1 cellular context compared by ENCODE assay signal in genomic region chr10:47306429-47307210, GRCh38.
TF ChIP-seq lines count a peak whose summit lies in the region.

No MANE protein-coding gene starts in this region.

TF ChIP-seq in K562, 482 proteins besides CTCF, POLR2A, EP300 and RAD21 (continued from another document and continues in another):
- TF ChIP-seq ZNF318 (IDR thresholded peaks at IDR 0.05; ENCODE audit: borderline replicate concordance in 1 of 2, low read depth in 1 of 2) (no peak), POLR3G (IDR thresholded peaks at IDR 0.05; ENCODE audit: extremely low read depth, insufficient read length, insufficient replicate concordance) (no peak), SAFB2 (IDR thresholded peaks at IDR 0.05; ENCODE audit: borderline replicate concordance, low read depth, low read length, severe bottlenecking) (no peak), MCM3 (IDR thresholded peaks at IDR 0.05) (no peak), NRF1 (conservative IDR thresholded peaks at IDR 0.05 in 1 of 2, IDR thresholded peaks at IDR 0.05 in 1 of 2) (peak in 1 of 2 experiments; percentile 22; a peak in 1 of 4 replicates), GATAD2B (IDR thresholded peaks at IDR 0.05; ENCODE audit: borderline replicate concordance) (0 out of 2 replicates have a peak, but pooled peaks have one; percentile 24), ZNF212 (CRISPR knock-in tag; IDR thresholded peaks at IDR 0.05) (no peak), ELF4 (CRISPR knock-in tag; IDR thresholded peaks at IDR 0.05) (no peak), CREBBP (IDR thresholded peaks at IDR 0.05; ENCODE audit: low read depth, low read length) (no peak), GMEB1 (CRISPR knock-in tag; IDR thresholded peaks at IDR 0.05) (no peak), MITF (IDR thresholded peaks at IDR 0.05) (no peak), FOXM1 (IDR thresholded peaks at IDR 0.05; ENCODE audit: low read depth) (peak; percentile 37; the same call in 1 of the 2 replicates), FOXM1 (CRISPR knock-in tag; IDR thresholded peaks at IDR 0.05; ENCODE audit: low read depth) (no peak), RBM25 (IDR thresholded peaks at IDR 0.05; ENCODE audit: low read depth, low read length, severe bottlenecking) (no peak), TSC22D4 (tag; IDR thresholded peaks at IDR 0.05) (no peak), HMGN3 (IDR thresholded peaks at IDR 0.05; ENCODE audit: borderline replicate concordance, extremely low read depth, insufficient read length, low read depth, low read length) (no peak), MNT (conservative IDR thresholded peaks at IDR 0.05) (peak in 1 of 2 experiments; percentile 34; a peak in 1 of 4 replicates), MED1 (CRISPR knock-in tag; IDR thresholded peaks at IDR 0.05; ENCODE audit: borderline replicate concordance) (no peak), SRSF1 (IDR thresholded peaks at IDR 0.05; ENCODE audit: low read depth, low read length) (no peak), USF2 (CRISPR knock-in tag; IDR thresholded peaks at IDR 0.05) (no peak), ZNF124 (CRISPR knock-in tag; IDR thresholded peaks at IDR 0.05) (no peak), ELF2 (CRISPR knock-in tag; IDR thresholded peaks at IDR 0.05) (no peak), ZNF766 (CRISPR knock-in tag; conservative IDR thresholded peaks at IDR 0.05) (no peak), RUNX1 (IDR thresholded peaks at IDR 0.05; ENCODE audit: low read depth) (no peak), ZKSCAN8 (CRISPR knock-in tag; IDR thresholded peaks at IDR 0.05) (peak; percentile 97), KLF6 (CRISPR knock-in tag; IDR thresholded peaks at IDR 0.05; ENCODE audit: borderline replicate concordance) (no peak), TRIM24 (IDR thresholded peaks at IDR 0.05) (peak in 1 of 2 experiments; percentile 21; a peak in 1 of 4 replicates), ZNF764 (CRISPR knock-in tag; IDR thresholded peaks at IDR 0.05; ENCODE audit: low read depth) (no peak), PTRF (tag; IDR thresholded peaks at IDR 0.05) (no peak), PURB (CRISPR knock-in tag; IDR thresholded peaks at IDR 0.05; ENCODE audit: low read depth) (no peak), TEAD1 (CRISPR knock-in tag; IDR thresholded peaks at IDR 0.05) (no peak), ZNF282 (CRISPR knock-in tag; IDR thresholded peaks at IDR 0.05) (no peak), SMAD1 (IDR thresholded peaks at IDR 0.05; ENCODE audit: low read depth, low read length, partially characterized antibody) (no peak), SMARCA4 (IDR thresholded peaks at IDR 0.05) (peak; percentile 86), PRMT5 (CRISPR knock-in tag; IDR thresholded peaks at IDR 0.05) (no peak), SMARCB1 (IDR thresholded peaks at IDR 0.05; ENCODE audit: insufficient read length, low read depth) (no peak), MCM7 (IDR thresholded peaks at IDR 0.05) (no peak), ZBTB12 (CRISPR knock-in tag; IDR thresholded peaks at IDR 0.05) (no peak), CSDE1 (IDR thresholded peaks at IDR 0.05) (no peak), DDX20 (tag; IDR thresholded peaks at IDR 0.05; ENCODE audit: low read depth) (no peak), ZNF41 (CRISPR knock-in tag; conservative IDR thresholded peaks at IDR 0.05) (no peak), ZBTB7A (IDR thresholded peaks at IDR 0.05; ENCODE audit: borderline replicate concordance, control insufficient read depth, low read depth, low read length) (no peak), ZNF75A (CRISPR knock-in tag; IDR thresholded peaks at IDR 0.05) (no peak), RB1 (IDR thresholded peaks at IDR 0.05; ENCODE audit: low read depth) (peak; percentile 9; the same call in 1 of the 2 replicates), ARID3A (IDR thresholded peaks at IDR 0.05; ENCODE audit: borderline replicate concordance, low read depth, low read length) (0 out of 2 replicates have a peak, but pooled peaks have one; percentile 53), LEF1 (IDR thresholded peaks at IDR 0.05) (peak; percentile 66; the same call in 1 of the 2 replicates), ID3 (CRISPR knock-in tag; IDR thresholded peaks at IDR 0.05) (no peak), ID3 (tag; IDR thresholded peaks at IDR 0.05) (no peak), MEIS2 (IDR thresholded peaks at IDR 0.05; ENCODE audit: partially characterized antibody) (peak; percentile 99), RBFOX2 (IDR thresholded peaks at IDR 0.05; ENCODE audit: low read depth, low read length) (no peak), XRCC5 (IDR thresholded peaks at IDR 0.05; ENCODE audit: low read depth, low read length) (no peak), ERF (CRISPR knock-in tag; IDR thresholded peaks at IDR 0.05) (no peak), CCNT2 (IDR thresholded peaks at IDR 0.05; ENCODE audit: borderline replicate concordance, extremely low read depth, insufficient read length, low read depth, low read length) (no peak), ETV5 (CRISPR knock-in tag; IDR thresholded peaks at IDR 0.05; ENCODE audit: low read depth) (no peak), ZNF311 (CRISPR knock-in tag; IDR thresholded peaks at IDR 0.05) (no peak)
